In genomic region chr7:66542528-66543373, GRCh38 we compare ENCODE assay signal across 14 cellular contexts.
DNase-seq lines count a peak whose midpoint lies in the region; TF ChIP-seq lines count a peak whose summit lies in the region.
"Had no signal": no experiment of that assay in that cellular context is flagged by ENCODE, and none has a peak within 500 bp of the region (broad histone marks: within the 10 kb centered on the region; RNA-seq: fewer than 3 reads in every experiment).

No MANE protein-coding gene starts in this region.

- H3K4me1 ChIP-seq in Caco-2 = no peaks in the 10 kb centered on the region
- H3K4me1 ChIP-seq in mesodermal cell (ENCODE audit: control insufficient read depth, insufficient read depth, low read length, poor library complexity, severe bottlenecking) = peaks cover 21% of the 10 kb centered on the region
- H3K4me1 ChIP-seq: tibial nerve had no signal

- CTCF ChIA-PET in Caco-2 (lab: Charles Lee) = no interaction called here

- no peak overlapping the region for H3K4me3 Mint-ChIP-seq in Caco-2 (ENCODE audit: unreplicated experiment)
- H3K4me3 Mint-ChIP-seq: naive B cell had no signal

- TF ChIP-seq CTCF in Caco-2 (IDR thresholded peaks at IDR 0.05; ENCODE audit: insufficient read depth in 1 of 2, low read depth in 1 of 2, low read length in 1 of 2, severe bottlenecking in 1 of 2, unreplicated experiment in 1 of 2) (no peak), cardiac fibroblast (IDR thresholded peaks at IDR 0.05; ENCODE audit: low read depth, low read length) (no peak)

- POLR2A ChIA-PET in Caco-2 (lab: Charles Lee) = no interaction called here

- no peaks in the 10 kb centered on the region for H3K4me1 Mint-ChIP-seq in Caco-2 (ENCODE audit: low read depth, unreplicated experiment)

- DNase-seq in Caco-2 (no peak), LoVo (ENCODE audit: low spot score) (peak; percentile 8), cardiac fibroblast (ENCODE audit: low read depth in 2 of 2) (peak; percentile 41 to 70), COLO829 (ENCODE audit: low spot score) (no peak), DMS 273 (lab: John Stamatoyannopoulos, UW; ENCODE audit: unreplicated experiment) (no peak), cortex of kidney (lab: John Stamatoyannopoulos, UW) (no peak), NCI-H128 (lab: John Stamatoyannopoulos, UW; ENCODE audit: unreplicated experiment) (no peak)
- DNase-seq: activated CD4-positive, alpha-beta T cell treated with anti-CD3 and anti-CD28 coated beads, Interleukin-2, amount 50 U/mL, for 4 hours; naive B cell; NCI-H1436; SIG-M5; stimulated activated CD4-positive, alpha-beta T cell treated with anti-CD3 and anti-CD28 coated beads, Interleukin-4, amount 100 ng/mL, for 1 hour had no signal

- H3K27ac Mint-ChIP-seq in Caco-2 (ENCODE audit: unreplicated experiment) = peak overlapping the region; percentile 86

- no peaks in the 10 kb centered on the region for H3K9me3 Mint-ChIP-seq in Caco-2 (ENCODE audit: unreplicated experiment)
- H3K9me3 Mint-ChIP-seq: naive B cell had no signal

- BruUV-seq in Caco-2 (replicated peaks; lab: Mats Ljungman, UMichigan) = TSS peak; percentile 20

- intact Hi-C loops in Caco-2 (cut with micrococcal nuclease; ENCODE audit: unreplicated experiment) = no loop called here

- no peaks in the 10 kb centered on the region for H3K27me3 ChIP-seq in Caco-2 (replicated peaks; ENCODE audit: control insufficient read depth, insufficient read depth, low read length)
- H3K27me3 ChIP-seq: tibial nerve had no signal

- WGBS in mesodermal cell (ENCODE audit: insufficient coverage in 2 of 2), 2 experiments = 81 to 86% methylated on average over 8 to 13 of the region's 19 CpGs

- no peaks in the 10 kb centered on the region for H3K9me3 ChIP-seq in Caco-2
- H3K9me3 ChIP-seq in mesodermal cell (ENCODE audit: control insufficient read depth, low read length) = no peaks in the 10 kb centered on the region
- H3K9me3 ChIP-seq: tibial nerve had no signal

- no peak overlapping the region for H3K4me3 ChIP-seq in Caco-2 (ENCODE audit: low read depth, low read length)
- no peak overlapping the region for H3K4me3 ChIP-seq in cardiac fibroblast (replicated peaks in 1 of 2; ENCODE audit: low read depth in 2 of 2, low read length in 2 of 2)
- H3K4me3 ChIP-seq in mesodermal cell (ENCODE audit: extremely low read depth, insufficient read depth, low read length, poor library complexity, severe bottlenecking) = no peak overlapping the region
- H3K4me3 ChIP-seq: tibial nerve had no signal

- H3K27ac ChIP-seq in mesodermal cell (ENCODE audit: low read depth, low read length, severe bottlenecking) = peak overlapping the region; percentile 96
- H3K27ac ChIP-seq: tibial nerve had no signal

- no peaks in the 10 kb centered on the region for H3K27me3 Mint-ChIP-seq in Caco-2 (ENCODE audit: insufficient read depth, unreplicated experiment)
- H3K27me3 Mint-ChIP-seq: naive B cell had no signal

- H3K36me3 ChIP-seq in Caco-2 (ENCODE audit: control insufficient read depth, insufficient read depth, low read length) (peaks cover 5% of the 10 kb centered on the region), mesodermal cell (ENCODE audit: control insufficient read depth, insufficient read depth, low read length) (peaks cover 41% of the 10 kb centered on the region)

- peaks cover 72% of the 10 kb centered on the region for H3K36me3 Mint-ChIP-seq in Caco-2 (ENCODE audit: insufficient read depth, unreplicated experiment)
- H3K36me3 Mint-ChIP-seq: naive B cell had no signal

Comparison
In these comparisons a context has a peak if more than half of its experiments do, and no peak if none do; other contexts are left out.
1. DNase-seq: peak in LoVo (single experiment) and cardiac fibroblast (2 of 2); none in Caco-2 (0 of 2), COLO829 (single experiment), DMS 273 (single experiment), cortex of kidney (single experiment) and NCI-H128 (single experiment).